9 cellular contexts compared by ENCODE assay signal in genomic region chr6:108798672-108799355, GRCh38. TPM values are rescaled to one million over a fixed set of nuclear protein-coding genes. Genes with fewer than 3 reads are reported as not detected.
DNase-seq lines count a peak whose midpoint lies in the region; ATAC-seq and TF ChIP-seq lines count a peak whose summit lies in the region.
"Had no signal": no experiment of that assay in that cellular context is flagged by ENCODE, and none has a peak within 500 bp of the region (broad histone marks: within the 10 kb centered on the region; RNA-seq: fewer than 3 reads in every experiment).

No MANE protein-coding gene starts in this region.

- peak overlapping the region; percentile 47 to 90 (median 67) for H3K27ac Mint-ChIP-seq in brain

- DNase-seq in T-helper 9 cell: peak; percentile 34
- no peak for DNase-seq in neuronal stem cell (ENCODE audit: low spot score)
- DNase-seq in NCI-H1092 (lab: John Stamatoyannopoulos, UW): no peak
- no peak for DNase-seq in NCI-H2227 treated with DMSO at 0.1 percent for 48 hours (lab: John Stamatoyannopoulos, UW)
- no peak for DNase-seq in ovary

- H2BK12ac ChIP-seq in neuronal stem cell (ENCODE audit: low read length): no peak overlapping the region

- peak overlapping the region in 3 of 5 experiments; percentile 14 to 60 (median 57) for H3K4me3 Mint-ChIP-seq in brain

- peak overlapping the region in 3 of 11 experiments; percentile 7 to 23 (median 8); a peak in 4 of 22 replicates for H3K9ac ChIP-seq in BLaER1 treated with 17β-estradiol and CSF1 and Interleukin-3, amounts not matched to agents 10 nM and 100 nM
- H3K9ac ChIP-seq in neuronal stem cell (ENCODE audit: low read depth, low read length, poor library complexity): peak overlapping the region; percentile 38

- no peaks in the 10 kb centered on the region for H3K9me3 Mint-ChIP-seq in brain

- peak overlapping the region; percentile 68 for H2AFZ ChIP-seq in neuronal stem cell (ENCODE audit: low read length)

- no peaks in the 10 kb centered on the region for H3K36me3 Mint-ChIP-seq in brain

- intact Hi-C loops in ovary (cut with DNase I): no loop called here

- no peak for ATAC-seq in HG02571 (IDR thresholded peaks at IDR 0.05; ENCODE audit: unreplicated experiment)
- ATAC-seq: Panc1 had no signal

- no peak overlapping the region for H3K4ac ChIP-seq in neuronal stem cell (ENCODE audit: low read length)

- no peak overlapping the region for H2AK5ac ChIP-seq in neuronal stem cell (ENCODE audit: low read depth, low read length)

- no peak overlapping the region for H4K8ac ChIP-seq in neuronal stem cell (ENCODE audit: low read depth, low read length)

- no peak overlapping the region for H2BK5ac ChIP-seq in neuronal stem cell (ENCODE audit: low read length)

- no peak overlapping the region for H3K23ac ChIP-seq in neuronal stem cell (ENCODE audit: low read depth, low read length, poor library complexity)

- WGBS in neuronal stem cell (ENCODE audit: extremely low coverage in 2 of 2, insufficient read length in 2 of 2, insufficient replicate concordance in 1 of 2), 2 donors: no CpG with 5 or more reads among the region's 18 CpGs
- 71 to 81% (median 75%) methylated on average over 18 of the region's 18 CpGs for WGBS in ovary, 3 donors

- H4K20me1 ChIP-seq in BLaER1 treated with 17β-estradiol and CSF1 and Interleukin-3, amounts not matched to agents 10 nM and 100 nM: no peaks in the 10 kb centered on the region

- no peaks in the 10 kb centered on the region for H3K36me3 ChIP-seq in BLaER1 treated with 17β-estradiol and CSF1 and Interleukin-3, amounts not matched to agents 10 nM and 100 nM
- H3K36me3 ChIP-seq in neuronal stem cell (replicated peaks in 1 of 2; ENCODE audit: control insufficient read depth in 2 of 2, insufficient read depth in 2 of 2, low read length in 2 of 2) (no peaks in the 10 kb centered on the region), ovary (no peaks in the 10 kb centered on the region)

- H3K4me1 ChIP-seq in BLaER1 treated with 17β-estradiol and CSF1 and Interleukin-3, amounts not matched to agents 10 nM and 100 nM: peaks cover 17 to 57% (median 24%) of the 10 kb centered on the region in 10 experiments
- H3K4me1 ChIP-seq in neuronal stem cell (ENCODE audit: control insufficient read depth in 2 of 2, insufficient read depth in 1 of 2, low read depth in 1 of 2, low read length in 2 of 2) (peaks cover 2 to 20% of the 10 kb centered on the region in 2 donors), ovary (ENCODE audit: insufficient read depth) (no peaks in the 10 kb centered on the region)

- TF ChIP-seq POLR2A in ovary (IDR thresholded peaks at IDR 0.05): no peak

- no peak for TF ChIP-seq EP300 in ovary (IDR thresholded peaks at IDR 0.05)

- peaks cover 50% of the 10 kb centered on the region for H3K4me1 Mint-ChIP-seq in brain

- H3K27ac ChIP-seq in BLaER1 treated with 17β-estradiol and CSF1 and Interleukin-3, amounts not matched to agents 10 nM and 100 nM: no peak overlapping the region; a peak in 1 of 22 replicates
- H3K27ac ChIP-seq in neuronal stem cell (replicated peaks; ENCODE audit: low read length) (no peak overlapping the region), ovary (no peak overlapping the region)

- H3K18ac ChIP-seq in neuronal stem cell (ENCODE audit: low read length): peak overlapping the region; percentile 34

- H2BK120ac ChIP-seq in neuronal stem cell (ENCODE audit: low read depth, low read length): no peak overlapping the region

- no peaks in the 10 kb centered on the region for H3K79me1 ChIP-seq in neuronal stem cell (ENCODE audit: low read depth, low read length)

- H3K27me3 ChIP-seq in BLaER1 treated with 17β-estradiol and CSF1 and Interleukin-3, amounts not matched to agents 10 nM and 100 nM: no peaks in the 10 kb centered on the region
- H3K27me3 ChIP-seq in neuronal stem cell (ENCODE audit: control insufficient read depth in 3 of 3, insufficient read depth in 3 of 3, low read depth in 1 of 3, low read length in 3 of 3): peaks cover 0 to 8% (median 0%) of the 10 kb centered on the region in 3 experiments
- no peaks in the 10 kb centered on the region for H3K27me3 ChIP-seq in ovary

- no peak overlapping the region for H3K4me3 ChIP-seq in BLaER1 treated with 17β-estradiol and CSF1 and Interleukin-3, amounts not matched to agents 10 nM and 100 nM
- H3K4me3 ChIP-seq in neuronal stem cell (ENCODE audit: low read length in 2 of 2): no peak overlapping the region
- no peak overlapping the region for H3K4me3 ChIP-seq in ovary

- TF ChIP-seq CTCF in brain (conservative IDR thresholded peaks at IDR 0.05) (no peak), ovary (IDR thresholded peaks at IDR 0.05) (no peak)

- H3K27me3 Mint-ChIP-seq in brain: peaks cover 3% of the 10 kb centered on the region

- H3K9me3 ChIP-seq in BLaER1 treated with 17β-estradiol and CSF1 and Interleukin-3, amounts not matched to agents 10 nM and 100 nM (replicated peaks in 1 of 11): no peaks in the 10 kb centered on the region
- no peaks in the 10 kb centered on the region for H3K9me3 ChIP-seq in neuronal stem cell (replicated peaks in 1 of 2; ENCODE audit: control insufficient read depth in 2 of 2, insufficient read depth in 1 of 2, low read depth in 1 of 2, low read length in 2 of 2)
- no peaks in the 10 kb centered on the region for H3K9me3 ChIP-seq in ovary

- H3K4me2 ChIP-seq in BLaER1 treated with 17β-estradiol and CSF1 and Interleukin-3, amounts not matched to agents 10 nM and 100 nM: peak overlapping the region; percentile 43 to 91 (median 77)
- H3K4me2 ChIP-seq in neuronal stem cell (ENCODE audit: insufficient read depth, low read length, poor library complexity, severe bottlenecking): no peak overlapping the region

- no peak overlapping the region for H3K14ac ChIP-seq in neuronal stem cell (ENCODE audit: low read length)

- H4K91ac ChIP-seq in neuronal stem cell (ENCODE audit: low read depth, low read length, poor library complexity): no peak overlapping the region

- H2BK15ac ChIP-seq in neuronal stem cell (ENCODE audit: low read length): no peak overlapping the region

RNA-seq across cellular contexts. Expression of gene ARMC2, which starts 49.4 kb away (rescaled TPM):
- 6.0 TPM for polyA plus RNA-seq in brain (ENCODE audit: insufficient read depth, low read depth, low replicate concordance)
- 5.5 TPM for polyA plus RNA-seq in neuronal stem cell (2013, experiment 1 of 2)
- 6.1 TPM for polyA plus RNA-seq in neuronal stem cell (2013, experiment 2 of 2)
- 10 to 100 TPM in 4 of 7 donors, 1 to 10 TPM in 3; 3.2 to 14.7 (median 10.3) TPM for total RNA-seq in ovary
- 1 to 10 TPM; 3.3 to 7.1 TPM for polyA plus RNA-seq in ovary
